In the genomic region with DNA sequence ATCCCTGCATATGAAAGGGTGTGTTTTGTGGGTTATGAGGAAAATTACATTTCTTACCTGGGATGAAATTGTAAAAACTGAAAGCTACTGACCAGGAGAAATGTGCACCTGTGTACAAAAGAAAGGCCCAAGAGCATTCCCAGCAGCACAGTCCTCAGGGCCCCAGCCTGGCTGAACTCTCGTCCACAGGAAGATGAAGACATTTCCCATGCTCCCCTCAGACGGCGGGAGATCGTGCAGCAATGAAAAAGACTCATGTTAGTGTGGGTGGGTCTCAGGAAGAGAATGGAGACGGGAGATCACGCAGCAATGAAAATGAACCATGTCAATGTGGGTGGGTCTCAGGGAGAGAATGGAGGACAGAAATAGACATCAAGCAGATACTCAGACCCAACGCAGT, we compare ENCODE assay signal across 25 cellular contexts. TPM values are rescaled to one million over a fixed set of nuclear protein-coding genes. Genes with fewer than 3 reads are reported as not detected.
"Had no signal": no experiment of that assay in that cellular context is flagged by ENCODE, and none has a peak within 500 bp of the region (broad histone marks: within the 10 kb centered on the region; RNA-seq: fewer than 3 reads in every experiment).

No MANE protein-coding gene starts in this region.

- H3K27me3 ChIP-seq: right atrium auricular region, tibial nerve had no signal

- H3K27ac Mint-ChIP-seq: activated CD4-positive, alpha-beta T cell treated with anti-CD3 and anti-CD28 coated beads, Interleukin-2, amount 10 ng/mL, durations not matched to agents 7 days and 5 days; activated naive CD8-positive, alpha-beta T cell treated with anti-CD3 and anti-CD28 coated beads for 36 hours had no signal

- H3K9me3 Mint-ChIP-seq: central memory CD8-positive, alpha-beta T cell had no signal

- FAIRE-seq: small intestine, TTC549 had no signal

- H3K4me1 ChIP-seq: lower lobe of right lung, right atrium auricular region, tibial nerve had no signal

- H3K4me3 ChIP-seq: lower lobe of right lung, right atrium auricular region, tibial nerve had no signal

- H3K4me1 Mint-ChIP-seq: activated CD4-positive, alpha-beta T cell treated with anti-CD3 and anti-CD28 coated beads, Interleukin-2, amount 10 ng/mL, durations not matched to agents 7 days and 5 days had no signal

- H3K36me3 Mint-ChIP-seq: activated naive CD8-positive, alpha-beta T cell treated with anti-CD3 and anti-CD28 coated beads for 36 hours had no signal

- H3K36me3 ChIP-seq: brain microvascular endothelial cell, lower lobe of right lung, right atrium auricular region, tibial nerve had no signal

- DNase-seq: activated CD4-positive, alpha-beta T cell treated with anti-CD3 and anti-CD28 coated beads, Interleukin-2, amount 10 ng/mL, durations not matched to agents 7 days and 5 days; activated CD4-positive, CD25-positive, alpha-beta regulatory T cell; activated CD8-positive, alpha-beta memory T cell treated with anti-CD3 and anti-CD28 coated beads for 24 hours; activated gamma-delta T cell treated with Interleukin-2 at 50 U/mL for 16 hours; activated naive CD8-positive, alpha-beta T cell treated with anti-CD3 and anti-CD28 coated beads for 36 hours; amygdala; brain microvascular endothelial cell; cortex of kidney; effector CD4-positive, alpha-beta T cell; foreskin melanocyte; head of caudate nucleus; left cardiac atrium; stimulated activated CD4-positive, alpha-beta T cell treated with anti-CD3 and anti-CD28 coated beads, Interleukin-4, amount 100 ng/mL, for 24 hours; stimulated activated naive CD4-positive, alpha-beta T cell; SW 1271 had no signal

- ATAC-seq: left cardiac atrium, lower lobe of right lung had no signal

- H3K4me3 Mint-ChIP-seq: activated CD4-positive, alpha-beta T cell treated with anti-CD3 and anti-CD28 coated beads, Interleukin-2, amount 10 ng/mL, durations not matched to agents 7 days and 5 days; activated naive CD8-positive, alpha-beta T cell treated with anti-CD3 and anti-CD28 coated beads for 36 hours; central memory CD8-positive, alpha-beta T cell had no signal

- H3K27ac ChIP-seq: brain microvascular endothelial cell, lower lobe of right lung, right atrium auricular region, tibial nerve had no signal

RNA-seq across cellular contexts. Expression of gene LCN15, which starts 12.6 kb away (rescaled TPM):
- total RNA-seq: activated CD4-positive, alpha-beta T cell treated with anti-CD3 and anti-CD28 coated beads, Interleukin-2, amount 10 ng/mL, durations not matched to agents 7 days and 5 days; activated naive CD8-positive, alpha-beta T cell treated with anti-CD3 and anti-CD28 coated beads for 36 hours; fibroblast of lung; lower lobe of right lung; myocyte; subcutaneous adipose tissue; T-helper 2 cell treated with Interferon-gamma antibody and Interleukin-4, amounts not matched to agents 100 ng/mL and 5 ng/mL, for 36 hours; tibial nerve had no signal
- polyA plus RNA-seq: fibroblast of lung had no signal

RNA-seq across cellular contexts. Expression of gene LCN8, which starts 18.9 kb away (rescaled TPM):
- total RNA-seq: activated CD4-positive, alpha-beta T cell treated with anti-CD3 and anti-CD28 coated beads, Interleukin-2, amount 10 ng/mL, durations not matched to agents 7 days and 5 days; activated naive CD8-positive, alpha-beta T cell treated with anti-CD3 and anti-CD28 coated beads for 36 hours; fibroblast of lung; left cardiac atrium; lower lobe of right lung; right atrium auricular region; subcutaneous adipose tissue; T-helper 2 cell treated with Interferon-gamma antibody and Interleukin-4, amounts not matched to agents 100 ng/mL and 5 ng/mL, for 36 hours had no signal
- polyA plus RNA-seq: fibroblast of lung, small intestine had no signal

RNA-seq across cellular contexts. Expression of gene LCN6, which starts 28.6 kb away (rescaled TPM):
- total RNA-seq: activated CD4-positive, alpha-beta T cell treated with anti-CD3 and anti-CD28 coated beads, Interleukin-2, amount 10 ng/mL, durations not matched to agents 7 days and 5 days; activated naive CD8-positive, alpha-beta T cell treated with anti-CD3 and anti-CD28 coated beads for 36 hours; fibroblast of lung; myocyte; T-helper 2 cell treated with Interferon-gamma antibody and Interleukin-4, amounts not matched to agents 100 ng/mL and 5 ng/mL, for 36 hours had no signal
- polyA plus RNA-seq: fibroblast of lung had no signal
